In the genomic region with DNA sequence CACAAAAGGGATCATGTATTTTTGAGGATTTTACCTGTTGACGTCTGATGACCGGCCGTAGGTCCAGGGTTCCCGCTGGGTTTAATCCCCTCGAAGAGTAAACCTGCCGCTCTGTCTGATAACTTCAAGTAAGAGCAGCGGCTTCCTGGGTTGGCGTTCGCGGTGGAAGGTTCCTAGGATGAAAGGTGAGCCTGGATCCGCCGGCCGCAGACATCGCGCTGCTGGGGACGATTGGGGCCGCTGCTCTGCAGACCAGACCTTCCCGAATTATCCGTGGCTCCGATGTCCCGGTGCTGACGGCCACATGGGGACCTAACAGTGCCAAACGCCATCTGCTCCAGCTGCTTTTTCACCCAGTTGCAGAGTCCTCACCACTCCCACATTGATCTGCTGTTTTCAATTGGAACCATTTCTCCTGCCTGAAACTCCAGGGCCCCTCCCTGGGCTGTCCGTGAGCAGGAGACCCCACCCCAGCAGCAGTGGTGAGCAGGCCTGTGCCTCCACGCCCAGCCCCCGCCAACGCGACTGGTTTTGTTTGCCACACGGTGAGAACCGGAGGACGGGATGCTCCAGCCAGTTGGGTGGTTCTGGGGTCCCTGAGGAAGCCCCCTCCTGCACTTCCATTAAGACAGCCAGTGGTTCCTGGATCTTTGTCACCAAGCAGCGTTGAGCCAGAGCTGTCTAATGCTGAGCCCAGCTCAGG, we compare ENCODE assay signal across 19 cellular contexts. TPM values are rescaled to one million over a fixed set of nuclear protein-coding genes. Genes with fewer than 3 reads are reported as not detected.
DNase-seq lines count a peak whose midpoint lies in the region; ATAC-seq, FAIRE-seq and TF ChIP-seq lines count a peak whose summit lies in the region.
"Had no signal": no experiment of that assay in that cellular context is flagged by ENCODE, and none has a peak within 500 bp of the region (broad histone marks: within the 10 kb centered on the region; RNA-seq: fewer than 3 reads in every experiment).

No MANE protein-coding gene starts in this region.

- TF ChIP-seq EP300 in K562 (IDR thresholded peaks at IDR 0.05; ENCODE audit: low read length), result no peak
- no peak for TF ChIP-seq EP300 in sigmoid colon (IDR thresholded peaks at IDR 0.05)

- H3K9ac ChIP-seq in K562 (ENCODE audit: insufficient read depth in 1 of 2, low read depth in 2 of 2, low read length in 2 of 2) (peak overlapping the region in 1 of 2 experiments; percentile 1; a peak in 1 of 4 replicates), mesenchymal stem cell (ENCODE audit: low read length) (no peak overlapping the region)
- H3K9ac ChIP-seq: BLaER1, GM23248 had no signal

- no peak overlapping the region for H2AK5ac ChIP-seq in mesenchymal stem cell (ENCODE audit: low read length, severe bottlenecking)

- H2BK120ac ChIP-seq in mesenchymal stem cell (ENCODE audit: low read depth, low read length), result no peak overlapping the region

- H3K36me3 Mint-ChIP-seq in activated CD8-positive, alpha-beta memory T cell treated with anti-CD3 and anti-CD28 coated beads, Interleukin-2, amount 10 ng/mL, durations not matched to agents 7 days and 5 days, result peaks cover 6% of the 10 kb centered on the region
- peaks cover 0 to 54% (median 7%) of the 10 kb centered on the region in 3 donors for H3K36me3 Mint-ChIP-seq in naive thymus-derived CD8-positive, alpha-beta T cell

- H2BK5ac ChIP-seq in mesenchymal stem cell (ENCODE audit: low read depth, low read length, poor library complexity, severe bottlenecking), result no peak overlapping the region

- H3K4ac ChIP-seq in mesenchymal stem cell (ENCODE audit: low read depth in 1 of 2, low read length in 2 of 2), result no peak overlapping the region

- H3K27ac ChIP-seq in K562 (ENCODE audit: extremely low read depth, low read depth, low read length) (no peak overlapping the region), mesenchymal stem cell (ENCODE audit: low read length, poor library complexity, severe bottlenecking) (no peak overlapping the region), sigmoid colon (peak overlapping the region in 2 of 4 donors; percentile 95 to 99)
- H3K27ac ChIP-seq: BLaER1, GM23248 had no signal

- H3K36me3 ChIP-seq in K562 (ENCODE audit: control insufficient read depth, insufficient read depth, low read length), result peaks cover 72% of the 10 kb centered on the region; the same call in 2 of the 3 replicates
- H3K36me3 ChIP-seq in mesenchymal stem cell (ENCODE audit: control insufficient read depth in 1 of 2, insufficient read depth in 2 of 2, low read depth in 1 of 2, low read length in 2 of 2), result peaks cover 90 to 91% of the 10 kb centered on the region in 2 experiments
- peaks cover 50 to 66% (median 57%) of the 10 kb centered on the region in 4 donors for H3K36me3 ChIP-seq in sigmoid colon

- H3K18ac ChIP-seq in mesenchymal stem cell (ENCODE audit: low read depth in 1 of 2, low read length in 2 of 2), result no peak overlapping the region

- CTCF ChIA-PET in K562 (lab: Yijun Ruan, JAX; ENCODE audit: low intra/inter-chr PET ratio), result no interaction called here
- CTCF ChIA-PET in activated CD8-positive, alpha-beta memory T cell treated with anti-CD3 and anti-CD28 coated beads, Interleukin-2, amount 10 ng/mL, durations not matched to agents 7 days and 5 days (lab: Charles Lee), result interaction anchor here (1.0 kb wide), 1 partner anchor 9 kb away, joined by 4 read pairs; no protein-coding TSS in a partner anchor

- H2BK12ac ChIP-seq in mesenchymal stem cell (ENCODE audit: low read length in 2 of 2), result no peak overlapping the region

- no peak for FAIRE-seq in K562 (lab: Jason Lieb, UNC)
- FAIRE-seq: GM12878, GM19239 had no signal

- H3K9me3 ChIP-seq in K562 (replicated peaks; ENCODE audit: control insufficient read depth, insufficient read depth, low read depth, low read length) (no peaks in the 10 kb centered on the region), mesenchymal stem cell (ENCODE audit: control insufficient read depth, low read length) (no peaks in the 10 kb centered on the region), sigmoid colon (no peaks in the 10 kb centered on the region)
- H3K9me3 ChIP-seq: BLaER1, HAP-1 had no signal

- H3K27me3 ChIP-seq in K562 (ENCODE audit: control insufficient read depth in 2 of 2, insufficient read depth in 2 of 2, low read length in 2 of 2) (no peaks in the 10 kb centered on the region), mesenchymal stem cell (ENCODE audit: control insufficient read depth in 1 of 2, insufficient read depth in 1 of 2, low read length in 2 of 2) (no peaks in the 10 kb centered on the region), sigmoid colon (no peaks in the 10 kb centered on the region)
- H3K27me3 ChIP-seq: BLaER1 had no signal

- H3K14ac ChIP-seq in mesenchymal stem cell (ENCODE audit: low read length in 2 of 2), result no peak overlapping the region

- ATAC-seq in left ventricle myocardium superior, result no peak
- ATAC-seq in K562, result no peak
- no peak for ATAC-seq in activated CD8-positive, alpha-beta memory T cell treated with anti-CD3 and anti-CD28 coated beads, Interleukin-2, amount 10 ng/mL, durations not matched to agents 7 days and 5 days
- no peak for ATAC-seq in naive thymus-derived CD8-positive, alpha-beta T cell
- ATAC-seq: CD8-positive, alpha-beta T cell; GM12878 had no signal

- POLR2A ChIA-PET in K562 (lab: Yijun Ruan, JAX), result interaction anchor here (1.2 to 1.9 kb wide), 2 partner anchors 10 to 12 kb away, joined by 3 to 9 read pairs; a partner anchor contains a TSS
- POLR2A ChIA-PET in naive thymus-derived CD8-positive, alpha-beta T cell (lab: Charles Lee), result no interaction called here

- no peak overlapping the region for H3K23ac ChIP-seq in mesenchymal stem cell (ENCODE audit: low read length in 2 of 2)

- no peak overlapping the region for H3K4me2 ChIP-seq in K562 (ENCODE audit: insufficient read depth, low read length)
- no peak overlapping the region for H3K4me2 ChIP-seq in mesenchymal stem cell (ENCODE audit: low read length, poor library complexity, severe bottlenecking)
- H3K4me2 ChIP-seq: BLaER1 had no signal

- no peaks in the 10 kb centered on the region for H3K9me3 Mint-ChIP-seq in activated CD8-positive, alpha-beta memory T cell treated with anti-CD3 and anti-CD28 coated beads, Interleukin-2, amount 10 ng/mL, durations not matched to agents 7 days and 5 days (ENCODE audit: low read depth)
- H3K9me3 Mint-ChIP-seq in naive thymus-derived CD8-positive, alpha-beta T cell, result no peaks in the 10 kb centered on the region
- H3K9me3 Mint-ChIP-seq: CD8-positive, alpha-beta T cell had no signal

- DNase-seq in left ventricle myocardium superior, result peak; percentile 30
- DNase-seq in cardiac septum (ENCODE audit: low spot score), result no peak
- DNase-seq in K562 (ENCODE audit: extremely low read depth in 1 of 4, low spot score in 3 of 4), result no peak
- no peak for DNase-seq in mesenchymal stem cell
- peak; percentile 66 for DNase-seq in sigmoid colon
- no peak for DNase-seq in activated CD8-positive, alpha-beta memory T cell treated with anti-CD3 and anti-CD28 coated beads, Interleukin-2, amount 10 ng/mL, durations not matched to agents 7 days and 5 days
- no peak for DNase-seq in SK-N-DZ (ENCODE audit: low spot score)
- DNase-seq in naive thymus-derived CD8-positive, alpha-beta T cell, result no peak
- DNase-seq: 8988T, Calu3, DMS79 treated with DMSO at 0.1 percent for 48 hours, GF-D8, GM23248 had no signal

- in situ Hi-C loops in K562 (cut with MboI), result no loop called here

- H3K4me1 ChIP-seq in K562 (replicated peaks in 1 of 2; ENCODE audit: control insufficient read depth in 2 of 2, insufficient read depth in 2 of 2, low read length in 2 of 2), result peaks cover 0 to 12% of the 10 kb centered on the region in 2 experiments; a peak in 1 of 5 replicates
- no peaks in the 10 kb centered on the region for H3K4me1 ChIP-seq in mesenchymal stem cell (ENCODE audit: control insufficient read depth, insufficient read depth, low read depth, low read length)
- H3K4me1 ChIP-seq in sigmoid colon, result peaks cover 0 to 36% (median 29%) of the 10 kb centered on the region in 4 donors
- H3K4me1 ChIP-seq: BLaER1, HAP-1 had no signal

- H3K27me3 Mint-ChIP-seq in activated CD8-positive, alpha-beta memory T cell treated with anti-CD3 and anti-CD28 coated beads, Interleukin-2, amount 10 ng/mL, durations not matched to agents 7 days and 5 days, result no peaks in the 10 kb centered on the region
- H3K27me3 Mint-ChIP-seq in naive thymus-derived CD8-positive, alpha-beta T cell, result peaks cover 0 to 1% (median 0%) of the 10 kb centered on the region in 5 donors

- H3K4me3 Mint-ChIP-seq in activated CD8-positive, alpha-beta memory T cell treated with anti-CD3 and anti-CD28 coated beads, Interleukin-2, amount 10 ng/mL, durations not matched to agents 7 days and 5 days, result no peak overlapping the region
- no peak overlapping the region for H3K4me3 Mint-ChIP-seq in naive thymus-derived CD8-positive, alpha-beta T cell
- H3K4me3 Mint-ChIP-seq: CD14-positive monocyte; CD8-positive, alpha-beta T cell had no signal

- H3K27ac Mint-ChIP-seq in activated CD8-positive, alpha-beta memory T cell treated with anti-CD3 and anti-CD28 coated beads, Interleukin-2, amount 10 ng/mL, durations not matched to agents 7 days and 5 days, result no peak overlapping the region
- H3K27ac Mint-ChIP-seq in naive thymus-derived CD8-positive, alpha-beta T cell, result no peak overlapping the region
- H3K27ac Mint-ChIP-seq: CD8-positive, alpha-beta T cell had no signal

- TF ChIP-seq RAD21 in K562 (CRISPR knock-in tag; conservative IDR thresholded peaks at IDR 0.05 in 1 of 2, IDR thresholded peaks at IDR 0.05 in 1 of 2), result no peak

- no TSS peak for BruUV-seq in K562 (replicated peaks; lab: Mats Ljungman, UMichigan)

- H3K4me3 ChIP-seq in K562 (no peak overlapping the region), mesenchymal stem cell (ENCODE audit: insufficient read depth in 1 of 2, low read depth in 1 of 2, low read length in 2 of 2) (no peak overlapping the region), sigmoid colon (no peak overlapping the region)
- H3K4me3 ChIP-seq: BLaER1, GM12878, GM23248, HAP-1 had no signal

- TF ChIP-seq CTCF in K562 (IDR thresholded peaks at IDR 0.05 in 2 of 3, conservative IDR thresholded peaks at IDR 0.05 in 1 of 3; ENCODE audit: insufficient read depth in 2 of 3, low read depth in 1 of 3, low read length in 3 of 3), result no peak
- no peak for TF ChIP-seq CTCF in sigmoid colon (IDR thresholded peaks at IDR 0.05)

- no peaks in the 10 kb centered on the region for H3K79me2 ChIP-seq in K562 (ENCODE audit: control insufficient read depth, insufficient read depth, low read length)

- H3K79me1 ChIP-seq in mesenchymal stem cell (replicated peaks; ENCODE audit: low read length, poor library complexity, severe bottlenecking), result peaks cover 79% of the 10 kb centered on the region

- H4K20me1 ChIP-seq in K562 (replicated peaks; ENCODE audit: control insufficient read depth, insufficient read depth, low read length), result 0 out of 2 replicates have a peak, but pooled peaks cover 4% of the 10 kb centered on the region

- intact Hi-C loops in left ventricle myocardium superior (cut with micrococcal nuclease), result no loop called here
- intact Hi-C loops in cardiac septum (cut with DNase I), result no loop called here
- intact Hi-C loops in K562 (cut with micrococcal nuclease), result no loop called here
- intact Hi-C loops in sigmoid colon (cut with DNase I), result no loop called here

- WGBS in K562 (ENCODE audit: insufficient coverage, low coverage, missing lambda C conversion rate), result 94% methylated on average over 29 of the region's 32 CpGs
- 98% methylated on average over 32 of the region's 32 CpGs for WGBS in mesenchymal stem cell
- 96% methylated on average over 32 of the region's 32 CpGs for WGBS in sigmoid colon, 2 donors

- H2AFZ ChIP-seq in K562 (ENCODE audit: low read depth, low read length), result no peak overlapping the region
- no peak overlapping the region for H2AFZ ChIP-seq in mesenchymal stem cell (ENCODE audit: low read depth, low read length)
- H2AFZ ChIP-seq: GM23248 had no signal

- no peak overlapping the region for H4K91ac ChIP-seq in mesenchymal stem cell (ENCODE audit: low read length)

- no peaks in the 10 kb centered on the region for H3K4me1 Mint-ChIP-seq in activated CD8-positive, alpha-beta memory T cell treated with anti-CD3 and anti-CD28 coated beads, Interleukin-2, amount 10 ng/mL, durations not matched to agents 7 days and 5 days
- H3K4me1 Mint-ChIP-seq in naive thymus-derived CD8-positive, alpha-beta T cell, result peaks cover 0 to 8% (median under 1%) of the 10 kb centered on the region in 4 donors
- H3K4me1 Mint-ChIP-seq: CD14-positive monocyte had no signal

- H2BK15ac ChIP-seq in mesenchymal stem cell (ENCODE audit: low read depth, poor library complexity, severe bottlenecking), result peak overlapping the region; percentile 35

- peaks cover 5% of the 10 kb centered on the region for H3K9me1 ChIP-seq in K562 (ENCODE audit: control insufficient read depth, insufficient read depth, low read length)

- TF ChIP-seq POLR2A in K562 (conservative IDR thresholded peaks at IDR 0.05) (no peak), sigmoid colon (IDR thresholded peaks at IDR 0.05) (no peak)

- H4K8ac ChIP-seq in mesenchymal stem cell (ENCODE audit: low read length), result no peak overlapping the region

RNA-seq across cellular contexts. Expression of a gene that starts 12.2 kb away (rescaled TPM):
- 10.5 TPM for total RNA-seq in left ventricle myocardium superior
- total RNA-seq in cardiac septum, result 15.9 TPM
- 41.6 and 134 TPM in 2 replicates for total RNA-seq in K562 (2011; cell fraction: chromatin; rRNA removed; ENCODE audit: low replicate concordance)
- 104 and 127 TPM in 2 replicates for total RNA-seq in K562 (2011; cell fraction: nucleolus; rRNA removed)
- 53.1 and 59.0 TPM in 2 replicates for total RNA-seq in K562 (2011; cell fraction: nucleoplasm; rRNA removed)
- total RNA-seq in K562 (2014; rRNA removed), result 19.8 and 23.1 TPM in 2 replicates
- total RNA-seq in K562 (2014; rRNA removed; fragmentation: Illumina TruSeq; extraction: Trizol), result 2.7 and 3.3 TPM in 2 replicates
- total RNA-seq in K562 (2015; rRNA removed; fragmentation: Illumina TruSeq; extraction: Trizol), result 11.1 and 12.6 TPM in 2 replicates
- total RNA-seq in K562 (2021), result 25.6 and 31.1 TPM in 2 replicates
- polyA plus RNA-seq in K562 (2011; rRNA removed), result 6.4 and 13.9 TPM in 2 replicates
- 8.3 and 24.8 TPM in 2 replicates for polyA plus RNA-seq in K562 (2011; cell fraction: cytosol; rRNA removed)
- 60.3 and 105 TPM in 2 replicates for polyA plus RNA-seq in K562 (2011; cell fraction: nucleus; rRNA removed)
- 21.4 and 42.0 TPM in 2 replicates for polyA plus RNA-seq in K562 (2012)
- polyA plus RNA-seq in K562 (2014; fragmentation: Illumina TruSeq; extraction: Trizol), result 4.1 and 9.6 TPM in 2 replicates
- polyA plus RNA-seq in K562 (2014; fragmentation: Nextera tagmentation; extraction: Ambion mirVana), result under 1 TPM; 0.06 to 0.98 TPM
- 22.1 and 26.3 TPM in 2 replicates for polyA plus RNA-seq in K562 (2014; rRNA removed)
- 2.1 and 3.0 TPM in 2 replicates for polyA minus RNA-seq in K562 (2011; rRNA and poly(A)+ RNA removed)
- 8.8 and 9.3 TPM in 2 replicates for polyA minus RNA-seq in K562 (2011; cell fraction: cytosol; rRNA and poly(A)+ RNA removed)
- polyA minus RNA-seq in K562 (2011; cell fraction: nucleus; rRNA and poly(A)+ RNA removed), result 28.7 and 31.2 TPM in 2 replicates
- polyA plus RNA-seq in mesenchymal stem cell (2013, experiment 1 of 2), result 30.2 TPM
- polyA plus RNA-seq in mesenchymal stem cell (2013, experiment 2 of 2), result 30.0 TPM
- 10 to 100 TPM; 17.1 to 24.6 (median 19.8) TPM for total RNA-seq in sigmoid colon
- polyA plus RNA-seq in sigmoid colon, result 10 to 100 TPM; 16.8 to 66.0 (median 20.3) TPM
- total RNA-seq in activated CD8-positive, alpha-beta memory T cell treated with anti-CD3 and anti-CD28 coated beads, Interleukin-2, amount 10 ng/mL, durations not matched to agents 7 days and 5 days, result 10 to 100 TPM; 51.2 to 57.5 TPM
- polyA plus RNA-seq in SK-N-DZ (2014; cell fraction: cytosol; rRNA removed), result 26.0 and 28.2 TPM in 2 replicates
- polyA plus RNA-seq in SK-N-DZ (2014; cell fraction: nucleus; rRNA removed), result 90.4 and 109 TPM in 2 replicates
- total RNA-seq in naive thymus-derived CD8-positive, alpha-beta T cell, result 100 to 1,000 TPM; 109 to 111 TPM
- polyA plus RNA-seq in naive thymus-derived CD8-positive, alpha-beta T cell, result 10 to 100 TPM; 25.2 to 44.1 (median 34.1) TPM

Comparison
In these comparisons a context has a peak if more than half of its experiments do, and no peak if none do; other contexts are left out.
1. DNase-seq: peak in left ventricle myocardium superior (single experiment) and sigmoid colon (single experiment); none in cardiac septum (single experiment), K562 (0 of 4), mesenchymal stem cell (single experiment), activated CD8-positive, alpha-beta memory T cell treated with anti-CD3 and anti-CD28 coated beads, Interleukin-2, amount 10 ng/mL, durations not matched to agents 7 days and 5 days (single experiment), SK-N-DZ (single experiment) and naive thymus-derived CD8-positive, alpha-beta T cell (0 of 10).